15 cellular contexts compared by ENCODE assay signal in the genomic region with DNA sequence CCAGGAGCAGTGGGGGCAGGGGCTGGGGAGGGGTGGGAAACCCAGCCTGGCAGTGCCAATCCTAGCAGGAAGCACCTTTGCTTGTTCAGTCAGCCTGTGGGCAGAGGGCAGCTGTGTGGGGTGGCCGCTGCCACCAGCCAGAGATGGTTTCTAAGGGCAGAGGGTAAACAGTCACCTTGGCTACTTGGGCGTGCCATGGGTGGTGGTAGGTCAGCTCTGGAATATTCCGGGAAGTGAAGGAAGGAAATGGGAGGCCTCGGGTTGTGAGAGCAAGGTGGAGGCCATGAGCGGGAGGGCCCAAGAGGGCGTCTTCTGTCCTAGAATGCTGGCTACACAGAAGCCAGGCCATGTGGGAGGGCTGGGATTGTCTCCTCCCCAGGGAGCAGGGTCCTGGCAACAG. TPM values are rescaled to one million over a fixed set of nuclear protein-coding genes. Genes with fewer than 3 reads are reported as not detected.
A peak's percentile ranks its signal among the peaks of the same experiment; 100 is the strongest.
DNase-seq lines count a peak whose midpoint lies in the region; ATAC-seq and TF ChIP-seq lines count a peak whose summit lies in the region.
"Had no signal": no experiment of that assay in that cellular context is flagged by ENCODE, and none has a peak within 500 bp of the region (broad histone marks: within the 10 kb centered on the region; RNA-seq: fewer than 3 reads in every experiment).

No MANE protein-coding gene starts in this region.

- TF ChIP-seq POLR2A in body of pancreas (IDR thresholded peaks at IDR 0.05): no peak

- no peaks in the 10 kb centered on the region for H3K4me1 ChIP-seq in body of pancreas
- no peaks in the 10 kb centered on the region for H3K4me1 ChIP-seq in neural progenitor cell
- H3K4me1 ChIP-seq in naive thymus-derived CD4-positive, alpha-beta T cell (ENCODE audit: control insufficient read depth in 2 of 2, insufficient read depth in 2 of 2, low read length in 2 of 2): no peaks in the 10 kb centered on the region
- H3K4me1 ChIP-seq: Peyer's patch had no signal

- no peaks in the 10 kb centered on the region for H3K79me2 ChIP-seq in neural progenitor cell (ENCODE audit: low read depth)

- H3K36me3 ChIP-seq in body of pancreas (replicated peaks in 1 of 2; ENCODE audit: insufficient read depth in 1 of 2, low read depth in 2 of 2) (no peaks in the 10 kb centered on the region), neural progenitor cell (no peaks in the 10 kb centered on the region)
- no peaks in the 10 kb centered on the region for H3K36me3 ChIP-seq in naive thymus-derived CD4-positive, alpha-beta T cell (ENCODE audit: control insufficient read depth in 2 of 3, insufficient read depth in 3 of 3, low read length in 3 of 3)
- H3K36me3 ChIP-seq: Peyer's patch had no signal

- BruUV-seq in Calu3 (replicated peaks; lab: Mats Ljungman, UMichigan): no TSS peak

- POLR2A ChIA-PET in naive thymus-derived CD4-positive, alpha-beta T cell (lab: Charles Lee): no interaction called here

- no peak for DNase-seq in Calu3
- DNase-seq in body of pancreas: no peak
- no peak for DNase-seq in neural progenitor cell (ENCODE audit: low spot score)
- no peak for DNase-seq in NCI-H1417 treated with DMSO at 0.1 percent for 48 hours (lab: John Stamatoyannopoulos, UW)
- DNase-seq in naive thymus-derived CD4-positive, alpha-beta T cell: no peak
- no peak for DNase-seq in stimulated activated CD4-positive, alpha-beta T cell treated with anti-CD3 and anti-CD28 coated beads, Interleukin-4, amount 100 ng/mL, for 4 hours
- DNase-seq in AG08396 (ENCODE audit: low spot score): no peak
- DNase-seq: CD8-positive, alpha-beta memory T cell; H7; NCI-H226; NCI-H69; Peyer's patch; SIG-M5 had no signal

- TF ChIP-seq CTCF in 22Rv1 (IDR thresholded peaks at IDR 0.05) (no peak), Calu3 (IDR thresholded peaks at IDR 0.05; ENCODE audit: unreplicated experiment) (no peak), body of pancreas (IDR thresholded peaks at IDR 0.05) (no peak), neural progenitor cell (IDR thresholded peaks at IDR 0.05) (no peak)

- WGBS in body of pancreas, 2 donors: 88 to 92% methylated on average over 6 of the region's 6 CpGs

- H3K4me1 Mint-ChIP-seq in Calu3 (ENCODE audit: low read depth, unreplicated experiment): peaks cover 15% of the 10 kb centered on the region
- peaks cover 34% of the 10 kb centered on the region for H3K4me1 Mint-ChIP-seq in neural progenitor cell
- peaks cover 0 to 9% (median 0%) of the 10 kb centered on the region in 7 donors for H3K4me1 Mint-ChIP-seq in naive thymus-derived CD4-positive, alpha-beta T cell
- H3K4me1 Mint-ChIP-seq: CD8-positive, alpha-beta memory T cell had no signal

- H2AFZ ChIP-seq in neural progenitor cell (replicated peaks): no peak overlapping the region

- H3K27ac Mint-ChIP-seq in Calu3 (ENCODE audit: unreplicated experiment) (peak overlapping the region; percentile 27), neural progenitor cell (peak overlapping the region; percentile 35)
- H3K27ac Mint-ChIP-seq in naive thymus-derived CD4-positive, alpha-beta T cell: no peak overlapping the region
- H3K27ac Mint-ChIP-seq: CD8-positive, alpha-beta memory T cell; IgD-negative memory B cell had no signal

- H3K27me3 ChIP-seq in body of pancreas (no peaks in the 10 kb centered on the region), neural progenitor cell (no peaks in the 10 kb centered on the region)
- H3K27me3 ChIP-seq in naive thymus-derived CD4-positive, alpha-beta T cell (ENCODE audit: control insufficient read depth in 2 of 2, insufficient read depth in 2 of 2, low read length in 2 of 2): no peaks in the 10 kb centered on the region
- H3K27me3 ChIP-seq: Peyer's patch had no signal

- CTCF ChIA-PET in Calu3 (lab: Charles Lee): no interaction called here
- CTCF ChIA-PET in naive thymus-derived CD4-positive, alpha-beta T cell (lab: Charles Lee): no interaction called here

- peak; percentile 15 for ATAC-seq in body of pancreas
- ATAC-seq in naive thymus-derived CD4-positive, alpha-beta T cell: no peak

- H4K20me1 ChIP-seq in neural progenitor cell (ENCODE audit: low read depth): no peaks in the 10 kb centered on the region

- H3K4me3 ChIP-seq in body of pancreas: no peak overlapping the region
- H3K4me3 ChIP-seq in neural progenitor cell: no peak overlapping the region
- no peak overlapping the region for H3K4me3 ChIP-seq in naive thymus-derived CD4-positive, alpha-beta T cell (ENCODE audit: low read length)
- H3K4me3 ChIP-seq: Peyer's patch had no signal

- H3K9ac ChIP-seq in neural progenitor cell: no peak overlapping the region

- no peaks in the 10 kb centered on the region for H3K9me3 Mint-ChIP-seq in Calu3 (ENCODE audit: low read depth, unreplicated experiment)
- no peaks in the 10 kb centered on the region for H3K9me3 Mint-ChIP-seq in neural progenitor cell
- no peaks in the 10 kb centered on the region for H3K9me3 Mint-ChIP-seq in naive thymus-derived CD4-positive, alpha-beta T cell
- H3K9me3 Mint-ChIP-seq: CD8-positive, alpha-beta memory T cell had no signal

- H3K4me3 Mint-ChIP-seq in Calu3 (ENCODE audit: low read depth, unreplicated experiment): peak overlapping the region; percentile 50
- H3K4me3 Mint-ChIP-seq in neural progenitor cell: no peak overlapping the region
- no peak overlapping the region for H3K4me3 Mint-ChIP-seq in naive thymus-derived CD4-positive, alpha-beta T cell
- H3K4me3 Mint-ChIP-seq: CD8-positive, alpha-beta memory T cell; IgD-negative memory B cell had no signal

- H3K27me3 Mint-ChIP-seq in Calu3 (ENCODE audit: unreplicated experiment) (no peaks in the 10 kb centered on the region), neural progenitor cell (ENCODE audit: insufficient read depth, low read depth) (peaks cover 13% of the 10 kb centered on the region)
- peaks cover 0 to 6% (median 0%) of the 10 kb centered on the region in 5 donors for H3K27me3 Mint-ChIP-seq in naive thymus-derived CD4-positive, alpha-beta T cell

- intact Hi-C loops in Calu3 (cut with micrococcal nuclease; ENCODE audit: unreplicated experiment) (no loop called here), body of pancreas (cut with DNase I) (no loop called here)
- intact Hi-C loops in naive thymus-derived CD4-positive, alpha-beta T cell (cut with micrococcal nuclease): no loop called here

- H3F3A ChIP-seq in neural progenitor cell (ENCODE audit: low read depth): no peaks in the 10 kb centered on the region

- H3K9me3 ChIP-seq in body of pancreas (no peaks in the 10 kb centered on the region), neural progenitor cell (ENCODE audit: low read depth) (no peaks in the 10 kb centered on the region)
- H3K9me3 ChIP-seq in naive thymus-derived CD4-positive, alpha-beta T cell (ENCODE audit: control insufficient read depth in 2 of 3, low read length in 3 of 3): no peaks in the 10 kb centered on the region
- H3K9me3 ChIP-seq: Peyer's patch had no signal

- H3K4me2 ChIP-seq in neural progenitor cell: no peak overlapping the region

- H3K36me3 Mint-ChIP-seq in Calu3 (ENCODE audit: insufficient read depth, unreplicated experiment): no peaks in the 10 kb centered on the region
- no peaks in the 10 kb centered on the region for H3K36me3 Mint-ChIP-seq in neural progenitor cell
- H3K36me3 Mint-ChIP-seq in naive thymus-derived CD4-positive, alpha-beta T cell: no peaks in the 10 kb centered on the region
- H3K36me3 Mint-ChIP-seq: CD8-positive, alpha-beta memory T cell; IgD-negative memory B cell had no signal

- peak overlapping the region; percentile 39; the same call in 1 of the 2 replicates for H3K27ac ChIP-seq in 22Rv1
- no peak overlapping the region for H3K27ac ChIP-seq in body of pancreas
- no peak overlapping the region for H3K27ac ChIP-seq in neural progenitor cell
- H3K27ac ChIP-seq in naive thymus-derived CD4-positive, alpha-beta T cell (ENCODE audit: low read depth, low read length): no peak overlapping the region
- H3K27ac ChIP-seq: Peyer's patch had no signal

RNA-seq across cellular contexts. Expression of gene WNT4, which starts 20.7 kb away (rescaled TPM):
- total RNA-seq in Calu3 (2022) (1.9 and 2.4 TPM in 2 replicates), body of pancreas (1 to 10 TPM in 1 of 2 donors, under 1 TPM in 1; 0.52 to 1.3 TPM), neural progenitor cell (ENCODE audit: low replicate concordance) (0.03 TPM in 1 of 2 replicates, not detected in the other)
- total RNA-seq in naive thymus-derived CD4-positive, alpha-beta T cell: not detected
- under 1 TPM in 1 of 2 donors, not detected in 1; 0.05 TPM for polyA plus RNA-seq in naive thymus-derived CD4-positive, alpha-beta T cell
- total RNA-seq: CD8-positive, alpha-beta memory T cell had no signal
- polyA plus RNA-seq: IgD-negative memory B cell had no signal

Comparison
In these comparisons a context has a peak if more than half of its experiments do, and no peak if none do; other contexts are left out.
1. H3K27ac Mint-ChIP-seq: peak in Calu3 (single experiment) and neural progenitor cell (single experiment); none in naive thymus-derived CD4-positive, alpha-beta T cell (0 of 9).